ENCODE assay signal across 13 cellular contexts in the genomic region with DNA sequence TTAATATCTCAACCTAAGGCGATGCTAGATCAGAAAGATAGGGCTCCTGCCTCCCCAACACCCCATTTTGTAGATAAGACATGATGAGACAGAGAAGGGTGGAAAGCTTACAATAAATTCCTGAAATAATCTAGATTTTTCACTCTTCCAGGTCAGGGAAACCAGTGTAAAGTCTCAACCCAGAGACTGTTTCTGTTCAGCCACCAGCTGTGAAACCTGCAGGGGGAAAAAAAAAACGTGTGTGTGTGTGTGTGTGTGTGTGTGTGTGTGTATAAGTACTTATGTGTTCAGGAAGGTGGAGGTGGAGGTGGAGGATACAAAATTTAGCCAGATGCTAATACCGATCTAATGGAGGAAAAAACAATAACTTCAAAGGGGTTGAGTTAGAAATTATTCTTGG. TPM values are rescaled to one million over a fixed set of nuclear protein-coding genes. Genes with fewer than 3 reads are reported as not detected.
DNase-seq lines count a peak whose midpoint lies in the region; ATAC-seq and TF ChIP-seq lines count a peak whose summit lies in the region.
"Had no signal": no experiment of that assay in that cellular context is flagged by ENCODE, and none has a peak within 500 bp of the region (broad histone marks: within the 10 kb centered on the region; RNA-seq: fewer than 3 reads in every experiment).

No MANE protein-coding gene starts in this region.

- H3K4me3 Mint-ChIP-seq in activated T-cell treated with anti-CD3 and anti-CD28 coated beads, Interleukin-2, amount 50 U/mL, for 24 hours: peak overlapping the region; percentile 83
- peak overlapping the region; percentile 97 for H3K4me3 Mint-ChIP-seq in T-helper 17 cell
- H3K4me3 Mint-ChIP-seq in stimulated activated naive B cell treated with anti-CD40 and anti-IgM and Interleukin-4, amounts not matched to agents 10 μg/mL and 1 μg/mL and 100 μg/mL, for 72 hours: peak overlapping the region; percentile 87 to 95

- H3K27ac ChIP-seq in esophagus squamous epithelium (peak overlapping the region in 3 of 4 donors; percentile 10 to 80 (median 75)), WERI-Rb-1 (no peak overlapping the region)
- H3K27ac ChIP-seq: SJSA1 had no signal

- H3K4me1 Mint-ChIP-seq in activated T-cell treated with anti-CD3 and anti-CD28 coated beads, Interleukin-2, amount 50 U/mL, for 24 hours (ENCODE audit: low read depth): peaks cover 30% of the 10 kb centered on the region
- H3K4me1 Mint-ChIP-seq in T-helper 17 cell: peaks cover 14% of the 10 kb centered on the region
- peaks cover 11 to 25% of the 10 kb centered on the region in 2 donors for H3K4me1 Mint-ChIP-seq in stimulated activated naive B cell treated with anti-CD40 and anti-IgM and Interleukin-4, amounts not matched to agents 10 μg/mL and 1 μg/mL and 100 μg/mL, for 72 hours

- DNase-seq in activated T-cell treated with anti-CD3 and anti-CD28 coated beads, Interleukin-2, amount 50 U/mL, for 24 hours: no peak
- DNase-seq in activated T-cell treated with anti-CD3 and anti-CD28 coated beads, Interleukin-2, amount 50 U/mL, for 1 hour: no peak
- DNase-seq in T-helper 17 cell: no peak
- no peak for DNase-seq in esophagus squamous epithelium (lab: John Stamatoyannopoulos, UW)
- DNase-seq in stimulated activated naive B cell treated with anti-CD40 and anti-IgM and Interleukin-4, amounts not matched to agents 10 μg/mL and 1 μg/mL and 100 μg/mL, for 72 hours: no peak
- DNase-seq in nucleus accumbens (lab: John Stamatoyannopoulos, UW): no peak
- DNase-seq in WERI-Rb-1: no peak
- DNase-seq: ACHN, MV-4-11, NCI-H526 had no signal

- H3K36me3 Mint-ChIP-seq in activated T-cell treated with anti-CD3 and anti-CD28 coated beads, Interleukin-2, amount 50 U/mL, for 24 hours (ENCODE audit: low read depth): peaks cover 10% of the 10 kb centered on the region
- peaks cover 4% of the 10 kb centered on the region for H3K36me3 Mint-ChIP-seq in T-helper 17 cell (ENCODE audit: low read depth)
- no peaks in the 10 kb centered on the region for H3K36me3 Mint-ChIP-seq in stimulated activated naive B cell treated with anti-CD40 and anti-IgM and Interleukin-4, amounts not matched to agents 10 μg/mL and 1 μg/mL and 100 μg/mL, for 72 hours

- H3K4me1 ChIP-seq in esophagus squamous epithelium: peaks cover 0 to 5% (median 0%) of the 10 kb centered on the region in 3 donors
- H3K4me1 ChIP-seq: SJSA1, tibial nerve had no signal

- peaks cover 31% of the 10 kb centered on the region for H3K27me3 Mint-ChIP-seq in activated T-cell treated with anti-CD3 and anti-CD28 coated beads, Interleukin-2, amount 50 U/mL, for 24 hours
- no peaks in the 10 kb centered on the region for H3K27me3 Mint-ChIP-seq in T-helper 17 cell
- no peaks in the 10 kb centered on the region for H3K27me3 Mint-ChIP-seq in stimulated activated naive B cell treated with anti-CD40 and anti-IgM and Interleukin-4, amounts not matched to agents 10 μg/mL and 1 μg/mL and 100 μg/mL, for 72 hours

- intact Hi-C loops in esophagus squamous epithelium (cut with DNase I): no loop called here

- WGBS in esophagus squamous epithelium, 2 donors: 38 to 51% methylated on average over 3 of the region's 3 CpGs

- H3K36me3 ChIP-seq in esophagus squamous epithelium (no peaks in the 10 kb centered on the region), WERI-Rb-1 (no peaks in the 10 kb centered on the region)
- H3K36me3 ChIP-seq: SJSA1, tibial nerve had no signal

- H3K4me3 ChIP-seq in esophagus squamous epithelium: peak overlapping the region in 1 of 4 donors; percentile 67
- H3K4me3 ChIP-seq in WERI-Rb-1 (ENCODE audit: low read depth, low read length): no peak overlapping the region
- H3K4me3 ChIP-seq: SJSA1 had no signal

- H3K9me3 ChIP-seq in T-helper 17 cell (ENCODE audit: control insufficient read depth, low read length, poor library complexity, severe bottlenecking) (no peaks in the 10 kb centered on the region), esophagus squamous epithelium (no peaks in the 10 kb centered on the region), WERI-Rb-1 (ENCODE audit: severe bottlenecking) (no peaks in the 10 kb centered on the region)
- H3K9me3 ChIP-seq: SJSA1, tibial nerve had no signal

- TF ChIP-seq POLR2A in esophagus squamous epithelium (IDR thresholded peaks at IDR 0.05): no peak

- ATAC-seq in T-helper 17 cell (no peak), GM18519 (IDR thresholded peaks at IDR 0.05; ENCODE audit: low FRiP score, unreplicated experiment) (no peak)
- ATAC-seq in stimulated activated naive B cell treated with anti-CD40 and anti-IgM and Interleukin-4, amounts not matched to agents 10 μg/mL and 1 μg/mL and 100 μg/mL, for 72 hours (replicated peaks): no peak

- H3K27ac Mint-ChIP-seq in activated T-cell treated with anti-CD3 and anti-CD28 coated beads, Interleukin-2, amount 50 U/mL, for 24 hours: peak overlapping the region; percentile 88
- H3K27ac Mint-ChIP-seq in T-helper 17 cell: peak overlapping the region; percentile 97
- peak overlapping the region; percentile 83 for H3K27ac Mint-ChIP-seq in stimulated activated naive B cell treated with anti-CD40 and anti-IgM and Interleukin-4, amounts not matched to agents 10 μg/mL and 1 μg/mL and 100 μg/mL, for 72 hours

- TF ChIP-seq CTCF in esophagus squamous epithelium (IDR thresholded peaks at IDR 0.05) (no peak), WERI-Rb-1 (IDR thresholded peaks at IDR 0.05; ENCODE audit: low read depth, low read length) (no peak)

- H3K9me3 Mint-ChIP-seq in activated T-cell treated with anti-CD3 and anti-CD28 coated beads, Interleukin-2, amount 50 U/mL, for 24 hours: no peaks in the 10 kb centered on the region
- no peaks in the 10 kb centered on the region for H3K9me3 Mint-ChIP-seq in stimulated activated naive B cell treated with anti-CD40 and anti-IgM and Interleukin-4, amounts not matched to agents 10 μg/mL and 1 μg/mL and 100 μg/mL, for 72 hours

- no peaks in the 10 kb centered on the region for H3K27me3 ChIP-seq in esophagus squamous epithelium
- peaks cover 36% of the 10 kb centered on the region for H3K27me3 ChIP-seq in WERI-Rb-1 (ENCODE audit: insufficient read depth, low read depth, severe bottlenecking)
- H3K27me3 ChIP-seq: SJSA1 had no signal

RNA-seq across cellular contexts. Expression of gene ITM2A, which starts 0.8 kb away (rescaled TPM):
- 100 to 1,000 TPM; 194 to 200 TPM for total RNA-seq in T-helper 17 cell
- 10 to 100 TPM in 2 of 4 donors, 1 to 10 TPM in 2; 5.8 to 66.0 (median 12.7) TPM for total RNA-seq in esophagus squamous epithelium
- total RNA-seq: SJSA1 had no signal
